Comparison of ENCODE assay signal across 6 cellular contexts in the genomic region with DNA sequence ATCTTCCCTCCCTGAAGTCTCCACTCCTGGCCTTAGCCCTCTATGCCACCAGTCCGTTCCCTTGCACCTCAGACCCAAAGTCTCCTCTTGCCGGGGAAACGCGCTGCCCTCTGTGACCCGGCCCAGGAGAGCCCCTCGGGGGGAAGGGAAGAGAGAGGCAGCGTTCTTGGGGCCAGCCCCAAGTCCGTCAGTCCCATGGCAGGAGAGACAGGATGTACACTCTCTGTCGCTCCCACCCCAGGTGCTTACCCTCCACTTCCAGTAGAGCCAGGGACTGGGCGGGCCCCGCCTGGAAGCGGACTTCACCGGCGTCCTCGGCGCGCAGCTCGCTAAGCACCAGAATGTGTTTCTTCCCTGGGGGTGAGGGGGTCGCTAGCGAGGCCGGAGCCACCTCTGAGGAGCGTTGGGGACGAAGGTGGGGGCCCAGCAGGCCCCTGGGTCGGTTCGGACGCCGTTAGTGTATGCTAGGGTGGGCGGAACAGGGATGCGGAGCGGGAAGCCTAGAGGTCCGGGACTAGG. TPM values are rescaled to one million over a fixed set of nuclear protein-coding genes. Genes with fewer than 3 reads are reported as not detected.
DNase-seq lines count a peak whose midpoint lies in the region; ATAC-seq lines count a peak whose summit lies in the region.

No MANE protein-coding gene starts in this region.

- DNase-seq in effector memory CD4-positive, alpha-beta T cell, result no peak
- DNase-seq in sciatic nerve (ENCODE audit: low spot score) (no peak), putamen (ENCODE audit: low spot score) (no peak), NCI-H1436 (lab: John Stamatoyannopoulos, UW) (no peak)

- peaks cover 15% of the 10 kb centered on the region for H3K4me1 ChIP-seq in effector memory CD4-positive, alpha-beta T cell (ENCODE audit: control insufficient read depth, insufficient read depth, low read length, poor library complexity, severe bottlenecking)

- ATAC-seq in GM19328 (IDR thresholded peaks at IDR 0.05; ENCODE audit: unreplicated experiment), result peak; percentile 6
- peak; percentile 18 for ATAC-seq in HG03571 (IDR thresholded peaks at IDR 0.05; ENCODE audit: unreplicated experiment)
- peak; percentile 57 for ATAC-seq in sciatic nerve

- no peaks in the 10 kb centered on the region for H3K36me3 ChIP-seq in effector memory CD4-positive, alpha-beta T cell (ENCODE audit: control insufficient read depth, insufficient read depth, low read length)

- H3K27me3 ChIP-seq in effector memory CD4-positive, alpha-beta T cell (replicated peaks; ENCODE audit: control insufficient read depth, insufficient read depth, low read length, poor library complexity, severe bottlenecking), result peaks cover 23% of the 10 kb centered on the region

- no peak overlapping the region for H3K27ac ChIP-seq in effector memory CD4-positive, alpha-beta T cell (ENCODE audit: insufficient read depth, low read length, poor library complexity, severe bottlenecking)

- peak overlapping the region; percentile 48 for H3K4me3 ChIP-seq in effector memory CD4-positive, alpha-beta T cell (ENCODE audit: insufficient read depth, low read depth, low read length, poor library complexity, severe bottlenecking)

- no peaks in the 10 kb centered on the region for H3K9me3 ChIP-seq in effector memory CD4-positive, alpha-beta T cell (ENCODE audit: control insufficient read depth, low read length)

- intact Hi-C loops in sciatic nerve (cut with DNase I), result no loop called here

RNA-seq across cellular contexts. Expression of gene TMEM198, which starts 8.1 kb away (rescaled TPM):
- total RNA-seq in sciatic nerve, result 2.1 TPM

RNA-seq across cellular contexts. Expression of gene CHPF, which starts 8.3 kb away (rescaled TPM):
- total RNA-seq in sciatic nerve, result 33.4 TPM

RNA-seq across cellular contexts. Expression of gene OBSL1, which starts 19.4 kb away (rescaled TPM):
- total RNA-seq in sciatic nerve, result 85.2 TPM

RNA-seq across cellular contexts. Expression of gene INHA, which starts 20.2 kb away (rescaled TPM):
- total RNA-seq in sciatic nerve, result 0.53 TPM

RNA-seq across cellular contexts. Expression of gene ASIC4, which starts 37.6 kb away (rescaled TPM):
- 0.31 TPM for total RNA-seq in sciatic nerve

Comparison
In these comparisons a context has a peak if more than half of its experiments do, and no peak if none do; other contexts are left out.
1. ATAC-seq: peak in every context shown above with its lines; median percentile 57 in sciatic nerve; 18 in HG03571; 6 in GM19328.